9 cellular contexts compared by ENCODE assay signal in the genomic region with DNA sequence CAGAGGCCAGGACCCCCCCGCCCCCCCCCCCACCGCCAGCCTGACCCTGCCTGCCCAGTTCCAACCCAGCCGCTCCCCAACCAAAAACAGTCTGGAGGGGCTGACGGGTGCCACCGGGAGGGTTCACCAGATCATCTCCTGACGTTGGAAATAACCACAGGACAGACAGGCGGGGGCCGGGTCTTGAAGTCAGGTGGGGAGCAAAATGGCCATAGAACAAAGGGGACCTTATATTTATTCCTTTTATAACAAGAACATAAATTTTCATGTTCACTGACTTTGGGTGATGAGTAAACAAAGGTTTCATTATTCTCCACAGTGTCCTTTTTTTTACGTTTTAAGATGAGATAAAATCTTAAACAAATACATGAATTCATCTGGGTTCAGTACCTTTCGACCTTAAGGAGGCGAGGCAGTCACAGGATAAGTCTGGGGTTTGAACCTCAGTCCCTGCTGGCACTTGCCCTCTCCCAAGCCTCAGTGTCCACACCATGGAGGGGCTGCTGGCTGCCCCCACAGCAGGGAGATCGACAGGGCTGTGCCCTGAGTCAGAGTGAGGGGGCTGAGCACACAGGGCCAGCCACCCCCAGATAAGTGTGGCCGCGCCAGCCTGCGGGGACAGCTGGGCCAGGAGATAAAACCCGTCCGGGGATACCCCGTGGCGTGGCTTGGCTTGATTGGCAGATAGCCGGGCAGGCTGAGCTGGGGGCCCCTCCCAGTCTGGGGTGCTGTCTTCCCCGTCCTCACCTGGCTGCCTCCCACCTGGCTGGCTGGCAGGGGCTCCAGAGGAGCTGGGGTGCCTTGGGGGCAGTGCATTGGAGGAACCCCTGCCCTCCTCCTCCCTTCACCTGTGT. TPM values are rescaled to one million over a fixed set of nuclear protein-coding genes. Genes with fewer than 3 reads are reported as not detected.
DNase-seq lines count a peak whose midpoint lies in the region; ATAC-seq, FAIRE-seq and TF ChIP-seq lines count a peak whose summit lies in the region.
"Had no signal": no experiment of that assay in that cellular context is flagged by ENCODE, and none has a peak within 500 bp of the region (broad histone marks: within the 10 kb centered on the region; RNA-seq: fewer than 3 reads in every experiment).

No MANE protein-coding gene starts in this region.

- no peaks in the 10 kb centered on the region for H3K27me3 Mint-ChIP-seq in activated naive CD4-positive, alpha-beta T cell treated with anti-CD3 and anti-CD28 coated beads, Interleukin-2, amount 10 ng/mL, durations not matched to agents 7 days and 5 days
- no peaks in the 10 kb centered on the region for H3K27me3 Mint-ChIP-seq in memory B cell

- CTCF ChIA-PET in A549 (lab: Yijun Ruan, JAX): interaction anchor here (1.6 to 15.2 kb wide), 5 partner anchors 8 to 75 kb away, joined by 13 to 246 read pairs (median 22); a partner anchor contains a TSS
- CTCF ChIA-PET in activated naive CD4-positive, alpha-beta T cell treated with anti-CD3 and anti-CD28 coated beads, Interleukin-2, amount 10 ng/mL, durations not matched to agents 7 days and 5 days (lab: Charles Lee): interaction anchor here (0.6 to 9.8 kb wide), 4 partner anchors 12 to 74 kb away, joined by 3 to 254 read pairs (median 42); a partner anchor contains a TSS

- H3K4me2 ChIP-seq in A549: peak overlapping the region; percentile 79

- WGBS in A549 (ENCODE audit: missing lambda C conversion rate): 2% methylated on average over 17 of the region's 21 CpGs

- peak; percentile 12 to 14 for ATAC-seq in A549
- no peak for ATAC-seq in memory B cell (ENCODE audit: low read depth)
- ATAC-seq in GM21737 (IDR thresholded peaks at IDR 0.05; ENCODE audit: unreplicated experiment): no peak

- TF ChIP-seq POLR2A in A549 (IDR thresholded peaks at IDR 0.05; ENCODE audit: low read length): no peak

- DNase-seq in A549 (ENCODE audit: low read depth in 1 of 2, low spot score in 1 of 2) (peak in 1 of 2 experiments; percentile 92), HUDEP-2 (lab: John Stamatoyannopoulos, UW; ENCODE audit: unreplicated experiment in 76 of 76) (peak in 75 of 76 experiments; percentile 24 to 96 (median 92)), memory B cell (ENCODE audit: low spot score in 2 of 2) (no peak), HuH-7 (ENCODE audit: low spot score) (no peak), HPDE6-E6E7 (ENCODE audit: extremely low spot score) (no peak), NCI-H187 (lab: John Stamatoyannopoulos, UW) (no peak)
- DNase-seq in activated naive CD4-positive, alpha-beta T cell treated with anti-CD3 and anti-CD28 coated beads, Interleukin-2, amount 10 ng/mL, durations not matched to agents 7 days and 5 days: no peak

- POLR2A ChIA-PET in A549 (lab: Yijun Ruan, JAX): interaction anchor here (1.0 to 3.8 kb wide), 5 partner anchors 12 to 75 kb away, joined by 4 to 23 read pairs (median 5); a partner anchor contains a TSS

- no peak for TF ChIP-seq RAD21 in A549 (conservative IDR thresholded peaks at IDR 0.05 in 1 of 2, IDR thresholded peaks at IDR 0.05 in 1 of 2)

- H3K4me3 Mint-ChIP-seq in activated naive CD4-positive, alpha-beta T cell treated with anti-CD3 and anti-CD28 coated beads, Interleukin-2, amount 10 ng/mL, durations not matched to agents 7 days and 5 days: peak overlapping the region; percentile 27
- peak overlapping the region; percentile 32 for H3K4me3 Mint-ChIP-seq in memory B cell

- no peaks in the 10 kb centered on the region for H3K9me3 Mint-ChIP-seq in activated naive CD4-positive, alpha-beta T cell treated with anti-CD3 and anti-CD28 coated beads, Interleukin-2, amount 10 ng/mL, durations not matched to agents 7 days and 5 days
- H3K9me3 Mint-ChIP-seq in memory B cell: no peaks in the 10 kb centered on the region

- peak overlapping the region; percentile 91 for H3K27ac Mint-ChIP-seq in activated naive CD4-positive, alpha-beta T cell treated with anti-CD3 and anti-CD28 coated beads, Interleukin-2, amount 10 ng/mL, durations not matched to agents 7 days and 5 days
- peak overlapping the region; percentile 41 for H3K27ac Mint-ChIP-seq in memory B cell

- TF ChIP-seq CTCF in A549 (IDR thresholded peaks at IDR 0.05): no peak

- TF ChIP-seq EP300 in A549 (IDR thresholded peaks at IDR 0.05): peak in 1 of 2 experiments; percentile 77; a peak in 2 of 5 replicates

- H3K27ac ChIP-seq in A549: peak overlapping the region; percentile 97 to 99
- H3K27ac ChIP-seq: VCaP had no signal

- peaks cover 98% of the 10 kb centered on the region for H3K4me1 ChIP-seq in A549

- no peaks in the 10 kb centered on the region for H3K9me3 ChIP-seq in A549

- H3K4me3 ChIP-seq in A549: peak overlapping the region; percentile 77

- no peak for FAIRE-seq in A549 (lab: Jason Lieb, UNC)

- H3K4me1 Mint-ChIP-seq in activated naive CD4-positive, alpha-beta T cell treated with anti-CD3 and anti-CD28 coated beads, Interleukin-2, amount 10 ng/mL, durations not matched to agents 7 days and 5 days: peaks cover 65% of the 10 kb centered on the region
- peaks cover 17% of the 10 kb centered on the region for H3K4me1 Mint-ChIP-seq in memory B cell

- H3K36me3 Mint-ChIP-seq in activated naive CD4-positive, alpha-beta T cell treated with anti-CD3 and anti-CD28 coated beads, Interleukin-2, amount 10 ng/mL, durations not matched to agents 7 days and 5 days: peaks cover 41% of the 10 kb centered on the region
- peaks cover 1% of the 10 kb centered on the region for H3K36me3 Mint-ChIP-seq in memory B cell

TF ChIP-seq in A549, 52 proteins besides CTCF, POLR2A, EP300 and RAD21 (continues in another document):
- TF ChIP-seq NR3C1 (IDR thresholded peaks at IDR 0.05): no peak
- TF ChIP-seq, protein P1, sequence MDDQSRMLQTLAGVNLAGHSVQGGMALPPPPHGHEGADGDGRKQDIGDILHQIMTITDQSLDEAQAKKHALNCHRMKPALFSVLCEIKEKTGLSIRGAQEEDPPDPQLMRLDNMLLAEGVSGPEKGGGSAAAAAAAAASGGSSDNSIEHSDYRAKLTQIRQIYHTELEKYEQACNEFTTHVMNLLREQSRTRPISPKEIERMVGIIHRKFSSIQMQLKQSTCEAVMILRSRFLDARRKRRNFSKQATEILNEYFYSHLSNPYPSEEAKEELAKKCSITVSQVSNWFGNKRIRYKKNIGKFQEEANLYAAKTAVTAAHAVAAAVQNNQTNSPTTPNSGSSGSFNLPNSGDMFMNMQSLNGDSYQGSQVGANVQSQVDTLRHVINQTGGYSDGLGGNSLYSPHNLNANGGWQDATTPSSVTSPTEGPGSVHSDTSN (IDR thresholded peaks at IDR 0.05): peak; percentile 53; the same call in 1 of the 2 replicates
- no peak for TF ChIP-seq FOSB (CRISPR knock-in tag; IDR thresholded peaks at IDR 0.05)
- no peak for TF ChIP-seq SMC3 (IDR thresholded peaks at IDR 0.05)
- TF ChIP-seq ZNF302 (CRISPR knock-in tag; IDR thresholded peaks at IDR 0.05): no peak
- TF ChIP-seq, protein P2, sequence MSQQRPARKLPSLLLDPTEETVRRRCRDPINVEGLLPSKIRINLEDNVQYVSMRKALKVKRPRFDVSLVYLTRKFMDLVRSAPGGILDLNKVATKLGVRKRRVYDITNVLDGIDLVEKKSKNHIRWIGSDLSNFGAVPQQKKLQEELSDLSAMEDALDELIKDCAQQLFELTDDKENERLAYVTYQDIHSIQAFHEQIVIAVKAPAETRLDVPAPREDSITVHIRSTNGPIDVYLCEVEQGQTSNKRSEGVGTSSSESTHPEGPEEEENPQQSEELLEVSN (IDR thresholded peaks at IDR 0.05; ENCODE audit: borderline replicate concordance, low read depth): no peak
- TF ChIP-seq KDM5A (IDR thresholded peaks at IDR 0.05): no peak
- TF ChIP-seq CBX2 (IDR thresholded peaks at IDR 0.05; ENCODE audit: borderline replicate concordance, low read depth): no peak
- no peak for TF ChIP-seq CHD4 (IDR thresholded peaks at IDR 0.05; ENCODE audit: borderline replicate concordance)
- TF ChIP-seq HOXB5 (CRISPR knock-in tag; IDR thresholded peaks at IDR 0.05): no peak
- TF ChIP-seq, protein P3, sequence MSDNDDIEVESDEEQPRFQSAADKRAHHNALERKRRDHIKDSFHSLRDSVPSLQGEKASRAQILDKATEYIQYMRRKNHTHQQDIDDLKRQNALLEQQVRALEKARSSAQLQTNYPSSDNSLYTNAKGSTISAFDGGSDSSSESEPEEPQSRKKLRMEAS (IDR thresholded peaks at IDR 0.05): peak; percentile 7; the same call in 1 of the 2 replicates
- TF ChIP-seq, protein P4, sequence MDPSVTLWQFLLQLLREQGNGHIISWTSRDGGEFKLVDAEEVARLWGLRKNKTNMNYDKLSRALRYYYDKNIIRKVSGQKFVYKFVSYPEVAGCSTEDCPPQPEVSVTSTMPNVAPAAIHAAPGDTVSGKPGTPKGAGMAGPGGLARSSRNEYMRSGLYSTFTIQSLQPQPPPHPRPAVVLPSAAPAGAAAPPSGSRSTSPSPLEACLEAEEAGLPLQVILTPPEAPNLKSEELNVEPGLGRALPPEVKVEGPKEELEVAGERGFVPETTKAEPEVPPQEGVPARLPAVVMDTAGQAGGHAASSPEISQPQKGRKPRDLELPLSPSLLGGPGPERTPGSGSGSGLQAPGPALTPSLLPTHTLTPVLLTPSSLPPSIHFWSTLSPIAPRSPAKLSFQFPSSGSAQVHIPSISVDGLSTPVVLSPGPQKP (IDR thresholded peaks at IDR 0.05; ENCODE audit: low read depth, low read length): no peak

RNA-seq across cellular contexts. Expression of a gene that starts 15.0 kb away (rescaled TPM):
- polyA plus RNA-seq in A549 (2011; rRNA removed) (265 and 326 TPM in 2 replicates), A549 (2017; fragmentation: RNase III; extraction: RNeasy Plus Mini Kit Qiagen cat#74134 plus additional on column Dnase treatment) (903 to 1,096 TPM (median 972 TPM) in 3 replicates)
- polyA plus RNA-seq in A549 (2012; cell fraction: cytosol; rRNA removed): 971 and 1,312 TPM in 2 replicates
- polyA plus RNA-seq in A549 (2012; cell fraction: nucleus; rRNA removed): 1,440 and 1,925 TPM in 2 replicates
- polyA minus RNA-seq in A549 (2011; rRNA and poly(A)+ RNA removed): 237 and 354 TPM in 2 replicates

Comparison
In these comparisons a context has a peak if more than half of its experiments do, and no peak if none do; other contexts are left out.
1. ATAC-seq: peak in A549 (2 of 2); none in memory B cell (single experiment) and GM21737 (single experiment).
2. DNase-seq: peak in HUDEP-2 (75 of 76); none in activated naive CD4-positive, alpha-beta T cell treated with anti-CD3 and anti-CD28 coated beads, Interleukin-2, amount 10 ng/mL, durations not matched to agents 7 days and 5 days (single experiment), memory B cell (0 of 2), HuH-7 (single experiment), HPDE6-E6E7 (single experiment) and NCI-H187 (0 of 2).